Comparison of ENCODE assay signal across 22 cellular contexts in genomic region chr7:142938611-142939010, GRCh38.
DNase-seq lines count a peak whose midpoint lies in the region; ATAC-seq and TF ChIP-seq lines count a peak whose summit lies in the region.
"Had no signal": no experiment of that assay in that cellular context is flagged by ENCODE, and none has a peak within 500 bp of the region (broad histone marks: within the 10 kb centered on the region; RNA-seq: fewer than 3 reads in every experiment).

No MANE protein-coding gene starts in this region.

- no peaks in the 10 kb centered on the region for H3K27me3 Mint-ChIP-seq in stimulated activated naive CD8-positive, alpha-beta T cell treated with anti-CD3 and anti-CD28 coated beads, Interleukin-15, Interleukin-2, amounts not matched to agents 100 ng/mL and 50 ng/mL, for 24 hours

- no peak for TF ChIP-seq CTCF in coronary artery (IDR thresholded peaks at IDR 0.05)
- TF ChIP-seq CTCF in GM10266 (IDR thresholded peaks at IDR 0.05; ENCODE audit: control insufficient read depth, insufficient read depth, low read depth, missing control alignments), result no peak

- no peaks in the 10 kb centered on the region for H3K4me1 Mint-ChIP-seq in stimulated activated naive CD8-positive, alpha-beta T cell treated with anti-CD3 and anti-CD28 coated beads, Interleukin-15, Interleukin-2, amounts not matched to agents 100 ng/mL and 50 ng/mL, for 24 hours (ENCODE audit: low read depth)
- H3K4me1 Mint-ChIP-seq: CD14-positive monocyte; CD8-positive, alpha-beta memory T cell had no signal

- no peak for DNase-seq in stimulated activated naive CD8-positive, alpha-beta T cell treated with anti-CD3 and anti-CD28 coated beads, Interleukin-15, Interleukin-2, amounts not matched to agents 100 U/mL and 50 U/mL, for 24 hours
- DNase-seq in coronary artery (ENCODE audit: low spot score) (peak; percentile 8), HUDEP-2 (lab: John Stamatoyannopoulos, UW; ENCODE audit: unreplicated experiment in 76 of 76) (no peak), GM10266 (ENCODE audit: extremely low spot score) (no peak)
- DNase-seq: 8988T; ACHN; BE2C; C1 segment of cervical spinal cord; CD4-positive, alpha-beta memory T cell; CD4-positive, CD25-positive, alpha-beta regulatory T cell; CD8-positive, alpha-beta memory T cell; COR-L47; DMS 273 treated with DMSO at 0.1 percent for 48 hours; DMS153; DMS53; DMS79; DND-41; EL; GDM1 had no signal

- no peaks in the 10 kb centered on the region for H3K9me3 Mint-ChIP-seq in stimulated activated naive CD8-positive, alpha-beta T cell treated with anti-CD3 and anti-CD28 coated beads, Interleukin-15, Interleukin-2, amounts not matched to agents 100 ng/mL and 50 ng/mL, for 24 hours
- H3K9me3 Mint-ChIP-seq: CD4-positive, alpha-beta memory T cell; CD8-positive, alpha-beta memory T cell had no signal

- ATAC-seq in stimulated activated naive CD8-positive, alpha-beta T cell treated with anti-CD3 and anti-CD28 coated beads, Interleukin-15, Interleukin-2, amounts not matched to agents 100 U/mL and 50 U/mL, for 24 hours, result no peak

- H3K36me3 Mint-ChIP-seq in stimulated activated naive CD8-positive, alpha-beta T cell treated with anti-CD3 and anti-CD28 coated beads, Interleukin-15, Interleukin-2, amounts not matched to agents 100 ng/mL and 50 ng/mL, for 24 hours (ENCODE audit: low read depth), result no peaks in the 10 kb centered on the region
- H3K36me3 Mint-ChIP-seq: CD14-positive monocyte; CD4-positive, alpha-beta memory T cell; CD4-positive, CD25-positive, alpha-beta regulatory T cell; CD8-positive, alpha-beta memory T cell had no signal

- H3K27ac ChIP-seq in coronary artery, result no peak overlapping the region
- H3K27ac ChIP-seq: BLaER1 had no signal

- no peak overlapping the region for H3K4me3 ChIP-seq in coronary artery
- H3K4me3 ChIP-seq: BLaER1 had no signal

- no peak overlapping the region for H3K4me3 Mint-ChIP-seq in stimulated activated naive CD8-positive, alpha-beta T cell treated with anti-CD3 and anti-CD28 coated beads, Interleukin-15, Interleukin-2, amounts not matched to agents 100 ng/mL and 50 ng/mL, for 24 hours
- H3K4me3 Mint-ChIP-seq: CD14-positive monocyte; CD4-positive, alpha-beta memory T cell; CD4-positive, CD25-positive, alpha-beta regulatory T cell; CD8-positive, alpha-beta memory T cell had no signal

- H3K27ac Mint-ChIP-seq in stimulated activated naive CD8-positive, alpha-beta T cell treated with anti-CD3 and anti-CD28 coated beads, Interleukin-15, Interleukin-2, amounts not matched to agents 100 ng/mL and 50 ng/mL, for 24 hours, result peak overlapping the region; percentile 4
- H3K27ac Mint-ChIP-seq: CD4-positive, CD25-positive, alpha-beta regulatory T cell had no signal
